Comparison of ENCODE assay signal across 8 cellular contexts in the genomic region with DNA sequence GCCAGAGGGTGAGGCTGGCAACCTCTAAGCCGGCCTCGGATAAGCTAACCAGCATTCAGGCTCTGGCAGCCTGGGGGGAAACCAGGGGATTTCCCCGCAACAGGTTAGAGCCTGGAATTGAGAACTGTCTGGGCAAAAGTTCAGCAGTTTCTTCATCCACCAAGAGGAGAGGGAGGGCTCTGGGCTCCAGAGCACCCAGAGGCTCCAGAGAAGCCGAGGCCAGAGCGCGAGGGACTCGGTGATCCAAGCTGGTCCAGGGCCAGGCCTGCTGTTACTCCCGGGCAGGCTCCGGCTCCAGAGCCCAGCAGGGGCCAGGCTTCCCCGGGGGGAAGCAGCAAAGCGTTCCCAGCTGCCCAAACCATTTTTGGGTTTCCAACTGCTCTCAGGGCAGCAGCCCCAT. TPM values are rescaled to one million over a fixed set of nuclear protein-coding genes. Genes with fewer than 3 reads are reported as not detected.
DNase-seq lines count a peak whose midpoint lies in the region; ATAC-seq, FAIRE-seq and TF ChIP-seq lines count a peak whose summit lies in the region.
"Had no signal": no experiment of that assay in that cellular context is flagged by ENCODE, and none has a peak within 500 bp of the region (broad histone marks: within the 10 kb centered on the region; RNA-seq: fewer than 3 reads in every experiment).

No MANE protein-coding gene starts in this region.

- peaks cover 3% of the 10 kb centered on the region; the same call in 1 of the 2 replicates for H3K4me1 ChIP-seq in IMR-90 (ENCODE audit: control insufficient read depth, insufficient read depth, low read length)
- H3K4me1 ChIP-seq in H1 (replicated peaks in 1 of 4; ENCODE audit: control insufficient read depth in 3 of 4, insufficient read depth in 4 of 4, low read length in 3 of 4), result peaks cover 0 to 3% (median 0%) of the 10 kb centered on the region in 4 experiments; a peak in 3 of 7 replicates
- H3K4me1 ChIP-seq in pancreas, result no peaks in the 10 kb centered on the region

- H2BK120ac ChIP-seq in IMR-90 (ENCODE audit: low read depth, low read length) (no peak overlapping the region), H1 (replicated peaks; ENCODE audit: low read depth, low read length) (no peak overlapping the region)

- no peak overlapping the region for H2AK9ac ChIP-seq in IMR-90 (replicated peaks; ENCODE audit: low read depth, low read length, poor library complexity)

- H3K4me3 ChIP-seq in IMR-90 (ENCODE audit: insufficient read depth, low read depth, low read length) (no peak overlapping the region), H1 (ENCODE audit: extremely low read depth in 1 of 4, insufficient read depth in 2 of 4, low read depth in 3 of 4, low read length in 4 of 4) (no peak overlapping the region), pancreas (no peak overlapping the region)

- H2BK5ac ChIP-seq in IMR-90 (ENCODE audit: low read depth, low read length, poor library complexity, severe bottlenecking), result no peak overlapping the region
- no peak overlapping the region for H2BK5ac ChIP-seq in H1 (ENCODE audit: low read depth, low read length)

- H2BK20ac ChIP-seq in IMR-90 (ENCODE audit: low read depth, low read length) (no peak overlapping the region), H1 (ENCODE audit: low read length) (no peak overlapping the region)

- no peak overlapping the region for H3K4ac ChIP-seq in IMR-90 (ENCODE audit: low read depth, low read length)
- no peak overlapping the region for H3K4ac ChIP-seq in H1 (replicated peaks; ENCODE audit: insufficient read length, low read depth, low read length)

- H3K27me3 ChIP-seq in IMR-90 (ENCODE audit: control insufficient read depth, insufficient read depth, low read length), result no peaks in the 10 kb centered on the region
- no peaks in the 10 kb centered on the region for H3K27me3 ChIP-seq in H1 (replicated peaks in 1 of 4; ENCODE audit: control insufficient read depth in 3 of 4, extremely low read depth in 1 of 4, insufficient read depth in 3 of 4, low read length in 3 of 4)
- no peaks in the 10 kb centered on the region for H3K27me3 ChIP-seq in pancreas

- H2AFZ ChIP-seq in IMR-90 (replicated peaks; ENCODE audit: low read length, poor library complexity) (peak overlapping the region; percentile 28), H1 (ENCODE audit: low read length) (no peak overlapping the region)

- TF ChIP-seq EP300 in H1 (IDR thresholded peaks at IDR 0.05; ENCODE audit: borderline replicate concordance in 1 of 2, low read depth in 2 of 2, low read length in 2 of 2), result no peak

- H3K23ac ChIP-seq in IMR-90 (ENCODE audit: low read depth, low read length) (no peak overlapping the region), H1 (ENCODE audit: insufficient read length) (no peak overlapping the region)

- TF ChIP-seq CTCF in IMR-90 (conservative IDR thresholded peaks at IDR 0.05; ENCODE audit: low read depth, low read length), result no peak
- TF ChIP-seq CTCF in H1 (IDR thresholded peaks at IDR 0.05; ENCODE audit: control extremely low read depth in 1 of 3, insufficient read depth in 1 of 3, low read depth in 1 of 3, low read length in 3 of 3), result no peak
- no peak for TF ChIP-seq CTCF in pancreas (IDR thresholded peaks at IDR 0.05)

- H3K9me3 ChIP-seq in IMR-90 (ENCODE audit: control insufficient read depth, insufficient read depth, low read length) (no peaks in the 10 kb centered on the region), H1 (ENCODE audit: insufficient read depth in 2 of 2, low read depth in 1 of 2, low read length in 1 of 2) (no peaks in the 10 kb centered on the region), pancreas (no peaks in the 10 kb centered on the region)

- H3K27ac ChIP-seq in IMR-90 (ENCODE audit: insufficient read depth, low read length) (no peak overlapping the region; the same call in 1 of the 2 replicates), H1 (ENCODE audit: low read depth, low read length) (no peak overlapping the region), pancreas (no peak overlapping the region)

- no peaks in the 10 kb centered on the region for H3K79me2 ChIP-seq in H1 (ENCODE audit: control insufficient read depth in 1 of 2, insufficient read depth in 2 of 2, low read length in 2 of 2)

- POLR2A ChIA-PET in IMR-90 (lab: Charles Lee; ENCODE audit: unreplicated experiment) (no interaction called here), H1 (lab: Charles Lee; ENCODE audit: partially characterized antibody) (interaction anchor here (1.1 to 7.6 kb wide), 9 partner anchors 8 to 123 kb away, joined by 3 to 63 read pairs (median 5); partner anchors contain the start of gene GGA1)

- in situ Hi-C loops in IMR-90 (cut with MboI; ENCODE audit: low sequenced_read_pairs), result no loop called here

- dilution Hi-C loops in IMR-90 (cut with HindIII; ENCODE audit: low sequenced_read_pairs, unreplicated experiment), result no loop called here

- H3K79me1 ChIP-seq in IMR-90 (ENCODE audit: low read depth in 1 of 2, low read length in 2 of 2) (peaks cover 0 to 12% of the 10 kb centered on the region in 2 experiments; a peak in 2 of 4 replicates), H1 (ENCODE audit: low read depth, low read length) (0 out of 2 replicates have a peak, but pooled peaks cover 2% of the 10 kb centered on the region)

- H4K8ac ChIP-seq in IMR-90 (ENCODE audit: low read depth in 2 of 2, low read length in 2 of 2) (no peak overlapping the region), H1 (ENCODE audit: extremely low read depth, insufficient read depth, low read length) (peak overlapping the region; percentile 14; the same call in 1 of the 2 replicates)

- no peak overlapping the region for H2AK5ac ChIP-seq in IMR-90 (ENCODE audit: low read depth, low read length)
- no peak overlapping the region for H2AK5ac ChIP-seq in H1 (ENCODE audit: low read depth, low read length)

- no peak overlapping the region for H3K14ac ChIP-seq in IMR-90 (replicated peaks; ENCODE audit: low read depth, low read length)
- no peak overlapping the region for H3K14ac ChIP-seq in H1 (ENCODE audit: insufficient read length)

- H2BK15ac ChIP-seq in IMR-90 (ENCODE audit: low read depth, low read length) (no peak overlapping the region), H1 (ENCODE audit: low read length) (no peak overlapping the region)

- BruUV-seq in IMR-90 (replicated peaks; lab: Mats Ljungman, UMichigan), result no TSS peak

- H3K23me2 ChIP-seq in H1 (ENCODE audit: low read depth, low read length), result no peaks in the 10 kb centered on the region

- no peak overlapping the region for H4K91ac ChIP-seq in IMR-90 (ENCODE audit: insufficient read depth, low read depth, low read length)
- H4K91ac ChIP-seq in H1 (replicated peaks; ENCODE audit: insufficient read length, low read length), result no peak overlapping the region

- H3K4me2 ChIP-seq in IMR-90 (ENCODE audit: low read depth, low read length) (no peak overlapping the region), H1 (ENCODE audit: insufficient read depth in 1 of 2, low read depth in 2 of 2, low read length in 2 of 2) (no peak overlapping the region)

- no peak for TF ChIP-seq RAD21 in IMR-90 (IDR thresholded peaks at IDR 0.05; ENCODE audit: low read length)
- TF ChIP-seq RAD21 in H1 (IDR thresholded peaks at IDR 0.05 in 1 of 2, conservative IDR thresholded peaks at IDR 0.05 in 1 of 2; ENCODE audit: low read depth in 2 of 2, low read length in 2 of 2), result no peak

- FAIRE-seq in H1 (lab: Jason Lieb, UNC) (no peak), pancreas (lab: Jason Lieb, UNC) (no peak)
- FAIRE-seq: astrocyte had no signal

- no peak for TF ChIP-seq POLR2A in IMR-90 (IDR thresholded peaks at IDR 0.05; ENCODE audit: low read depth, low read length)
- no peak for TF ChIP-seq POLR2A in H1 (IDR thresholded peaks at IDR 0.05; ENCODE audit: control extremely low read depth in 1 of 2, low read depth in 2 of 2, low read length in 2 of 2)

- H3K36me3 ChIP-seq in IMR-90 (ENCODE audit: control insufficient read depth, insufficient read depth, low read length) (peaks cover 45% of the 10 kb centered on the region; the same call in 1 of the 2 replicates), H1 (ENCODE audit: control insufficient read depth in 2 of 4, insufficient read depth in 4 of 4, low read length in 3 of 4) (peaks cover 2 to 8% (median 2%) of the 10 kb centered on the region in 4 experiments; a peak in 4 of 8 replicates), pancreas (peaks cover 0 to 8% (median 7%) of the 10 kb centered on the region in 3 donors)

- H3K9ac ChIP-seq in IMR-90 (ENCODE audit: low read depth, low read length) (no peak overlapping the region), H1 (replicated peaks in 1 of 4; ENCODE audit: extremely low read depth in 1 of 4, low read depth in 3 of 4, low read length in 3 of 4) (no peak overlapping the region)

- H4K5ac ChIP-seq in IMR-90 (ENCODE audit: low read depth, low read length) (no peak overlapping the region), H1 (ENCODE audit: insufficient read length, low read depth, low read length) (no peak overlapping the region)

- H3K56ac ChIP-seq in IMR-90 (ENCODE audit: extremely low read depth, insufficient read depth, low read length) (no peak overlapping the region), H1 (replicated peaks; ENCODE audit: insufficient read length, low read depth, low read length) (no peak overlapping the region)

- CTCF ChIA-PET in IMR-90 (lab: Yijun Ruan, JAX), result no interaction called here
- CTCF ChIA-PET in H1 (lab: Charles Lee; ENCODE audit: partially characterized antibody), result interaction anchor here (2.0 to 11.1 kb wide), 6 partner anchors 8 to 32 kb away, joined by 8 to 140 read pairs (median 11); partner anchors contain the start of genes PDXP and SH3BP1

- intact Hi-C loops in IMR-90 (cut with micrococcal nuclease), result no loop called here
- intact Hi-C loops in pancreas (cut with DNase I), result no loop called here

- 68% methylated on average over 9 of the region's 11 CpGs; no CpG with 5 or more reads in 1 of the 2 experiments for WGBS in IMR-90 (ENCODE audit: extremely low coverage in 2 of 2, insufficient read length in 1 of 2), 2 experiments
- WGBS in H1 (ENCODE audit: extremely low coverage in 1 of 2, insufficient coverage in 1 of 2, insufficient read length in 1 of 2, insufficient replicate concordance in 2 of 2, low coverage in 1 of 2, low lambda C conversion rate in 2 of 2, missing lambda C conversion rate in 1 of 2), 2 experiments, result 93% methylated on average over 11 of the region's 11 CpGs; no CpG with 5 or more reads in 1 of the 2 experiments
- WGBS in pancreas, 2 donors, result 84 to 88% methylated on average over 11 of the region's 11 CpGs

- H3K18ac ChIP-seq in IMR-90 (ENCODE audit: low read depth, low read length), result no peak overlapping the region
- H3K18ac ChIP-seq in H1 (ENCODE audit: extremely low read depth, low read length), result no peak overlapping the region

- H4K20me1 ChIP-seq in IMR-90 (ENCODE audit: insufficient read depth, low read length) (no peaks in the 10 kb centered on the region; the same call in 1 of the 2 replicates), H1 (replicated peaks in 1 of 2; ENCODE audit: control insufficient read depth in 1 of 2, insufficient read depth in 2 of 2, low read length in 2 of 2) (peaks cover 0 to 2% of the 10 kb centered on the region in 2 experiments)

- H3K9me1 ChIP-seq in IMR-90 (ENCODE audit: insufficient read depth, low read length), result no peaks in the 10 kb centered on the region

- H2BK12ac ChIP-seq in H1 (ENCODE audit: low read depth, low read length), result no peak overlapping the region

- DNase-seq in IMR-90, result peak; percentile 43
- no peak for DNase-seq in H1 (ENCODE audit: low read depth in 1 of 2, low spot score in 2 of 2)
- DNase-seq in pancreas, result peak in 1 of 6 donors; percentile 38
- no peak for DNase-seq in OCI-M2 (lab: John Stamatoyannopoulos, UW; ENCODE audit: unreplicated experiment)
- no peak for DNase-seq in pons (ENCODE audit: low spot score)
- DNase-seq: NCI-H524 had no signal

- ATAC-seq in IMR-90 (ENCODE audit: low read depth), result no peak
- ATAC-seq in pancreas, result peak in 3 of 4 donors; percentile 9 to 36 (median 34)
- no peak for ATAC-seq in HG02610 (IDR thresholded peaks at IDR 0.05; ENCODE audit: unreplicated experiment)

RNA-seq across cellular contexts. Expression of gene SH3BP1, which starts 13.3 kb away (rescaled TPM):
- 8.8 and 10.8 TPM in 2 replicates for total RNA-seq in IMR-90 (2012; rRNA removed)
- polyA plus RNA-seq in IMR-90 (2012; rRNA removed), result 30.0 and 33.3 TPM in 2 replicates
- 11.6 and 27.3 TPM in 2 replicates for polyA plus RNA-seq in IMR-90 (2012; cell fraction: cytosol; rRNA removed)
- 67.7 and 113 TPM in 2 replicates for polyA plus RNA-seq in IMR-90 (2012; cell fraction: nucleus; rRNA removed; ENCODE audit: low replicate concordance)
- total RNA-seq in H1 (2021; fragmentation: NEBNext Ultra II Directional; extraction: Animal tissue kit (Norgen Biotek cat#: 25700)), result 32.4 and 40.3 TPM in 2 replicates
- 23.9 and 34.8 TPM in 2 replicates for polyA plus RNA-seq in H1 (2011; rRNA removed)
- polyA plus RNA-seq in H1 (2011; cell fraction: cytosol; rRNA removed), result 22.8 TPM
- polyA plus RNA-seq in H1 (2011; cell fraction: nucleus; rRNA removed), result 50.1 TPM
- 57.5 to 65.6 TPM (median 60.4 TPM) in 4 replicates for polyA plus RNA-seq in H1 (2012, experiment 1 of 2)
- polyA plus RNA-seq in H1 (2012, experiment 2 of 2), result 35.9 TPM
- 21.9 TPM for polyA plus RNA-seq in H1 (2013, experiment 1 of 2)
- polyA plus RNA-seq in H1 (2013, experiment 2 of 2), result 22.1 TPM
- polyA minus RNA-seq in H1 (2011; rRNA and poly(A)+ RNA removed), result 20.1 and 23.7 TPM in 2 replicates
- polyA minus RNA-seq in H1 (2011; cell fraction: cytosol; rRNA and poly(A)+ RNA removed), result 17.0 TPM
- polyA minus RNA-seq in H1 (2011; cell fraction: nucleus; rRNA and poly(A)+ RNA removed), result 19.7 TPM
- total RNA-seq in pancreas, result 1 to 10 TPM; 2.0 to 9.3 (median 3.9) TPM
- 1 to 10 TPM; 2.7 to 5.9 TPM for polyA plus RNA-seq in pancreas

RNA-seq across cellular contexts. Expression of gene GGA1, which starts 17.5 kb away (rescaled TPM):
- total RNA-seq in IMR-90 (2012; rRNA removed) (17.2 and 19.7 TPM in 2 replicates), pancreas (10 to 100 TPM; 17.9 to 36.4 (median 21.5) TPM)
- polyA plus RNA-seq in IMR-90 (2012; rRNA removed) (48.5 and 50.4 TPM in 2 replicates), H1 (2011; rRNA removed) (57.2 and 81.0 TPM in 2 replicates), pancreas (10 to 100 TPM; 81.5 to 84.9 TPM)
- 17.9 and 26.5 TPM in 2 replicates for polyA plus RNA-seq in IMR-90 (2012; cell fraction: cytosol; rRNA removed)
- polyA plus RNA-seq in IMR-90 (2012; cell fraction: nucleus; rRNA removed; ENCODE audit: low replicate concordance), result 243 and 309 TPM in 2 replicates
- total RNA-seq in H1 (2021; fragmentation: NEBNext Ultra II Directional; extraction: Animal tissue kit (Norgen Biotek cat#: 25700)), result 46.5 and 49.3 TPM in 2 replicates
- polyA plus RNA-seq in H1 (2011; cell fraction: cytosol; rRNA removed), result 58.2 TPM
- 170 TPM for polyA plus RNA-seq in H1 (2011; cell fraction: nucleus; rRNA removed)
- polyA plus RNA-seq in H1 (2012, experiment 1 of 2), result 43.4 to 56.3 TPM (median 52.3 TPM) in 4 replicates
- 38.5 TPM for polyA plus RNA-seq in H1 (2012, experiment 2 of 2)
- 31.2 TPM for polyA plus RNA-seq in H1 (2013, experiment 1 of 2)
- 28.6 TPM for polyA plus RNA-seq in H1 (2013, experiment 2 of 2)
- 25.7 and 39.1 TPM in 2 replicates for polyA minus RNA-seq in H1 (2011; rRNA and poly(A)+ RNA removed)
- 36.0 TPM for polyA minus RNA-seq in H1 (2011; cell fraction: cytosol; rRNA and poly(A)+ RNA removed)
- 64.4 TPM for polyA minus RNA-seq in H1 (2011; cell fraction: nucleus; rRNA and poly(A)+ RNA removed)

RNA-seq across cellular contexts. Expression of gene PDXP, which starts 32.4 kb away (rescaled TPM):
- 5.4 and 5.6 TPM in 2 replicates for total RNA-seq in IMR-90 (2012; rRNA removed)
- 24.1 and 26.5 TPM in 2 replicates for polyA plus RNA-seq in IMR-90 (2012; rRNA removed)
- polyA plus RNA-seq in IMR-90 (2012; cell fraction: cytosol; rRNA removed), result 17.9 and 18.9 TPM in 2 replicates
- polyA plus RNA-seq in IMR-90 (2012; cell fraction: nucleus; rRNA removed; ENCODE audit: low replicate concordance), result 4.8 and 10.9 TPM in 2 replicates
- 35.7 and 36.6 TPM in 2 replicates for total RNA-seq in H1 (2021; fragmentation: NEBNext Ultra II Directional; extraction: Animal tissue kit (Norgen Biotek cat#: 25700))
- 67.7 and 74.8 TPM in 2 replicates for polyA plus RNA-seq in H1 (2011; rRNA removed)
- polyA plus RNA-seq in H1 (2011; cell fraction: cytosol; rRNA removed), result 47.4 TPM
- polyA plus RNA-seq in H1 (2011; cell fraction: nucleus; rRNA removed), result 60.6 TPM
- 33.3 to 46.0 TPM (median 43.7 TPM) in 4 replicates for polyA plus RNA-seq in H1 (2012, experiment 1 of 2)
- polyA plus RNA-seq in H1 (2012, experiment 2 of 2), result 66.6 TPM
- polyA plus RNA-seq in H1 (2013, experiment 1 of 2), result 33.9 TPM
- polyA plus RNA-seq in H1 (2013, experiment 2 of 2), result 31.0 TPM
- 31.8 and 36.4 TPM in 2 replicates for polyA minus RNA-seq in H1 (2011; rRNA and poly(A)+ RNA removed)
- polyA minus RNA-seq in H1 (2011; cell fraction: cytosol; rRNA and poly(A)+ RNA removed), result 30.2 TPM
- 13.4 TPM for polyA minus RNA-seq in H1 (2011; cell fraction: nucleus; rRNA and poly(A)+ RNA removed)
- total RNA-seq in pancreas, result 1 to 10 TPM; 3.6 to 6.8 (median 5.4) TPM
- 10 to 100 TPM in 1 of 2 donors, 1 to 10 TPM in 1; 4.6 to 16.3 TPM for polyA plus RNA-seq in pancreas

RNA-seq across cellular contexts. Expression of gene LGALS2, which starts 46.3 kb away (rescaled TPM):
- total RNA-seq in IMR-90 (2012; rRNA removed) (not detected in 2 replicates), pancreas (10 to 100 TPM; 16.0 to 99.5 (median 40.9) TPM)
- polyA plus RNA-seq in IMR-90 (2012; rRNA removed) (not detected in 2 replicates), H1 (2011; rRNA removed) (not detected in 2 replicates), pancreas (10 to 100 TPM; 26.2 to 61.7 TPM)
- polyA plus RNA-seq in IMR-90 (2012; cell fraction: cytosol; rRNA removed), result not detected in 2 replicates
- not detected in 2 replicates for polyA plus RNA-seq in IMR-90 (2012; cell fraction: nucleus; rRNA removed; ENCODE audit: low replicate concordance)
- not detected in 2 replicates for total RNA-seq in H1 (2021; fragmentation: NEBNext Ultra II Directional; extraction: Animal tissue kit (Norgen Biotek cat#: 25700))
- polyA plus RNA-seq in H1 (2011; cell fraction: cytosol; rRNA removed), result not detected
- not detected for polyA plus RNA-seq in H1 (2011; cell fraction: nucleus; rRNA removed)
- polyA plus RNA-seq in H1 (2012, experiment 1 of 2), result not detected in 4 replicates
- not detected for polyA plus RNA-seq in H1 (2012, experiment 2 of 2)
- not detected for polyA plus RNA-seq in H1 (2013, experiment 1 of 2)
- polyA plus RNA-seq in H1 (2013, experiment 2 of 2), result not detected
- not detected in 2 replicates for polyA minus RNA-seq in H1 (2011; rRNA and poly(A)+ RNA removed)
- polyA minus RNA-seq in H1 (2011; cell fraction: cytosol; rRNA and poly(A)+ RNA removed), result not detected
- polyA minus RNA-seq in H1 (2011; cell fraction: nucleus; rRNA and poly(A)+ RNA removed), result not detected
- total RNA-seq: astrocyte had no signal

RNA-seq across cellular contexts. Expression of gene LGALS1, which starts 49.3 kb away (rescaled TPM):
- total RNA-seq in IMR-90 (2012; rRNA removed) (9,081 and 15,383 TPM in 2 replicates), pancreas (100 to 1,000 TPM in 2 of 6 donors, 10 to 100 TPM in 4; 15.9 to 191 (median 40.9) TPM)
- polyA plus RNA-seq in IMR-90 (2012; rRNA removed) (11,896 and 18,749 TPM in 2 replicates), H1 (2011; rRNA removed) (92.4 and 101 TPM in 2 replicates), pancreas (100 to 1,000 TPM; 172 to 249 TPM)
- polyA plus RNA-seq in IMR-90 (2012; cell fraction: cytosol; rRNA removed), result 53,551 and 65,152 TPM in 2 replicates
- 5,542 and 13,774 TPM in 2 replicates for polyA plus RNA-seq in IMR-90 (2012; cell fraction: nucleus; rRNA removed; ENCODE audit: low replicate concordance)
- total RNA-seq in H1 (2021; fragmentation: NEBNext Ultra II Directional; extraction: Animal tissue kit (Norgen Biotek cat#: 25700)), result 12.0 and 14.9 TPM in 2 replicates
- 77.6 TPM for polyA plus RNA-seq in H1 (2011; cell fraction: cytosol; rRNA removed)
- 64.0 TPM for polyA plus RNA-seq in H1 (2011; cell fraction: nucleus; rRNA removed)
- polyA plus RNA-seq in H1 (2012, experiment 1 of 2), result 11.2 to 50.4 TPM (median 33.3 TPM) in 4 replicates
- 38.4 TPM for polyA plus RNA-seq in H1 (2012, experiment 2 of 2)
- 39.2 TPM for polyA plus RNA-seq in H1 (2013, experiment 1 of 2)
- polyA plus RNA-seq in H1 (2013, experiment 2 of 2), result 36.3 TPM
- 15.3 and 15.5 TPM in 2 replicates for polyA minus RNA-seq in H1 (2011; rRNA and poly(A)+ RNA removed)
- polyA minus RNA-seq in H1 (2011; cell fraction: cytosol; rRNA and poly(A)+ RNA removed), result 13.3 TPM
- 14.5 TPM for polyA minus RNA-seq in H1 (2011; cell fraction: nucleus; rRNA and poly(A)+ RNA removed)

Comparison
In these comparisons a context has a peak if more than half of its experiments do, and no peak if none do; other contexts are left out.
1. ATAC-seq: peak in pancreas (3 of 4); none in IMR-90 (single experiment) and HG02610 (single experiment).